Comparison of ENCODE assay signal across 27 cellular contexts in genomic region chr11:112730591-112730990, GRCh38.
"Had no signal": no experiment of that assay in that cellular context is flagged by ENCODE, and none has a peak within 500 bp of the region (broad histone marks: within the 10 kb centered on the region; RNA-seq: fewer than 3 reads in every experiment).

No MANE protein-coding gene starts in this region.

- H3K4me1 ChIP-seq: esophagus squamous epithelium, gastrocnemius medialis, heart left ventricle, left lung, lower lobe of right lung had no signal

- H3K27me3 ChIP-seq: dorsolateral prefrontal cortex, gastrocnemius medialis, left lung had no signal

- H3K4me1 Mint-ChIP-seq: endodermal cell, immature natural killer cell, mesothelial cell of epicardium had no signal

- H3K27ac ChIP-seq: coronary artery, dorsolateral prefrontal cortex, epithelial cell of prostate, esophagus squamous epithelium, gastrocnemius medialis, heart left ventricle, hepatocyte, left lung, lower lobe of right lung had no signal

- H3K79me2 ChIP-seq: hepatocyte had no signal

- H3K4me2 ChIP-seq: hepatocyte had no signal

- H3K36me3 Mint-ChIP-seq: immature natural killer cell, mesothelial cell of epicardium had no signal

- H3K4me3 Mint-ChIP-seq: effector memory CD8-positive, alpha-beta T cell; endodermal cell; immature natural killer cell; mesothelial cell of epicardium had no signal

- H3K9me3 ChIP-seq: esophagus squamous epithelium, gastrocnemius medialis, heart left ventricle, left lung, lower lobe of right lung, mucosa of descending colon had no signal

- DNase-seq: dermis blood vessel endothelial cell; dorsolateral prefrontal cortex; effector CD8-positive, alpha-beta T cell; effector memory CD8-positive, alpha-beta T cell; endodermal cell; erythroblast; esophagus squamous epithelium; foreskin fibroblast; foreskin melanocyte; gastrocnemius medialis; heart left ventricle; hypothalamus; immature natural killer cell; left cardiac atrium; left lung; left ventricle myocardium superior; lower lobe of right lung; mesenchymal stem cell; mucosa of descending colon had no signal

- H3K4me3 ChIP-seq: coronary artery, dorsolateral prefrontal cortex, esophagus squamous epithelium, gastrocnemius medialis, heart left ventricle, hepatocyte, left lung, lower lobe of right lung, mucosa of descending colon had no signal

- FAIRE-seq: colon, endometrium, keratinocyte had no signal

- H2AFZ ChIP-seq: hepatocyte had no signal

- H3K9me3 Mint-ChIP-seq: effector memory CD8-positive, alpha-beta T cell; endodermal cell; immature natural killer cell; mesothelial cell of epicardium had no signal

- H3K27ac Mint-ChIP-seq: effector memory CD8-positive, alpha-beta T cell; endodermal cell; immature natural killer cell; mesothelial cell of epicardium had no signal

- H3K36me3 ChIP-seq: esophagus squamous epithelium, gastrocnemius medialis, heart left ventricle, left lung, lower lobe of right lung had no signal

- ATAC-seq: effector memory CD8-positive, alpha-beta T cell; esophagus mucosa; gastrocnemius medialis; heart left ventricle; left cardiac atrium; left lung; left ventricle myocardium superior; lower lobe of right lung; mucosa of descending colon had no signal
